24 cellular contexts compared by ENCODE assay signal in the genomic region with DNA sequence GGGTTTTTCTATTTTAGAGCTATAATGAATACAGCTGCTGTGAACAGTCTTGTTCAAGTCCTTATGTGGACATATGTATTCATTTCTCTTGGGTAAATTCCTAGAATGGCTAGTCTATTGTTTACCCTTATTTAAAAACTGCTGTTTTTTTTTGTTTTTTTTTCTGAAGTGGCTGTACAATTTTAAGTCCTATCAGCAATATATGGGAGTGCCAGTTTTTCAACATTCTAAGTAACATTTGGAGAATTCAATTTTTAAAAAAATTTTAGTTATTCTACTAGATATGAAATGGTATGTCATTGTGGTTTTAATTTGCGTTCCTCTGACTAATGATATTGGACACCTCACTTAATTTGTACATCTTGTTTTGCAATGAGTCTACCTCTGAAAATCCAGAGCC.
DNase-seq lines count a peak whose midpoint lies in the region; FAIRE-seq and TF ChIP-seq lines count a peak whose summit lies in the region.
"Had no signal": no experiment of that assay in that cellular context is flagged by ENCODE, and none has a peak within 500 bp of the region (broad histone marks: within the 10 kb centered on the region; RNA-seq: fewer than 3 reads in every experiment).

No MANE protein-coding gene starts in this region.

- TF ChIP-seq CTCF in AG10803 (conservative IDR thresholded peaks at IDR 0.05; ENCODE audit: low read length), result no peak
- no peak for TF ChIP-seq CTCF in astrocyte (IDR thresholded peaks at IDR 0.05; ENCODE audit: insufficient read depth, low read depth, low read length)

- no peaks in the 10 kb centered on the region for H3K27me3 ChIP-seq in astrocyte (ENCODE audit: insufficient read depth, low read length)
- no peaks in the 10 kb centered on the region for H3K27me3 ChIP-seq in mesendoderm (ENCODE audit: insufficient read depth, low read length, poor library complexity)
- H3K27me3 ChIP-seq: BE2C; BLaER1 treated with 17β-estradiol and CSF1 and Interleukin-3, amounts not matched to agents 10 nM and 100 nM had no signal

- H2BK120ac ChIP-seq in mesendoderm (ENCODE audit: low read depth, low read length), result no peak overlapping the region

- H3K36me3 Mint-ChIP-seq in astrocyte (ENCODE audit: low read depth, unreplicated experiment), result no peaks in the 10 kb centered on the region
- H3K36me3 Mint-ChIP-seq: CD14-positive monocyte; CD8-positive, alpha-beta memory T cell had no signal

- WGBS in mesendoderm (ENCODE audit: extremely low coverage, insufficient coverage, low lambda C conversion rate), result no CpG with 5 or more reads among the region's 1 CpG

- no peak overlapping the region for H2BK15ac ChIP-seq in mesendoderm (replicated peaks; ENCODE audit: low read depth)

- H2BK5ac ChIP-seq in mesendoderm (ENCODE audit: low read length), result no peak overlapping the region

- no peaks in the 10 kb centered on the region for H3K79me2 ChIP-seq in astrocyte (ENCODE audit: insufficient read depth, low read length)
- no peaks in the 10 kb centered on the region for H3K79me2 ChIP-seq in mesendoderm (ENCODE audit: control insufficient read depth, insufficient read depth, low read length)

- no peaks in the 10 kb centered on the region for H3K36me3 ChIP-seq in astrocyte (ENCODE audit: insufficient read depth, low read length)
- no peaks in the 10 kb centered on the region for H3K36me3 ChIP-seq in mesendoderm (ENCODE audit: control insufficient read depth, insufficient read depth, low read length)
- H3K36me3 ChIP-seq: BE2C; BLaER1 treated with 17β-estradiol and CSF1 and Interleukin-3, amounts not matched to agents 10 nM and 100 nM; HAP-1 had no signal

- FAIRE-seq in astrocyte (lab: Jason Lieb, UNC), result no peak
- FAIRE-seq: A204.1, D721Med, GM12891, GM18507, H54 had no signal

- H2AK5ac ChIP-seq in mesendoderm (ENCODE audit: low read length), result no peak overlapping the region

- no peak overlapping the region for H3K4ac ChIP-seq in mesendoderm (ENCODE audit: low read depth, low read length)

- H2AFZ ChIP-seq in astrocyte (ENCODE audit: low read depth, low read length), result no peak overlapping the region

- H3K4me3 ChIP-seq in AG10803 (ENCODE audit: low read length), result no peak overlapping the region
- H3K4me3 ChIP-seq in astrocyte (ENCODE audit: insufficient read depth, low read depth, low read length), result no peak overlapping the region
- no peak overlapping the region for H3K4me3 ChIP-seq in mesendoderm (ENCODE audit: low read length)
- H3K4me3 ChIP-seq: BLaER1 treated with 17β-estradiol and CSF1 and Interleukin-3, amounts not matched to agents 10 nM and 100 nM; HAP-1 had no signal

- H3K9ac ChIP-seq in astrocyte (ENCODE audit: low read length), result no peak overlapping the region
- no peak overlapping the region for H3K9ac ChIP-seq in mesendoderm (ENCODE audit: low read length)
- H3K9ac ChIP-seq: BLaER1 treated with 17β-estradiol and CSF1 and Interleukin-3, amounts not matched to agents 10 nM and 100 nM had no signal

- H3K9me3 Mint-ChIP-seq in astrocyte (ENCODE audit: unreplicated experiment), result no peaks in the 10 kb centered on the region

- H3K18ac ChIP-seq in mesendoderm (ENCODE audit: low read length), result no peak overlapping the region

- H3K4me2 ChIP-seq in astrocyte (ENCODE audit: low read length), result no peak overlapping the region
- H3K4me2 ChIP-seq in mesendoderm (ENCODE audit: low read length), result no peak overlapping the region
- H3K4me2 ChIP-seq: BLaER1 treated with 17β-estradiol and CSF1 and Interleukin-3, amounts not matched to agents 10 nM and 100 nM had no signal

- no peak overlapping the region for H4K8ac ChIP-seq in mesendoderm (ENCODE audit: low read depth, low read length)

- no peak overlapping the region for H3K4me3 Mint-ChIP-seq in astrocyte (ENCODE audit: unreplicated experiment)
- H3K4me3 Mint-ChIP-seq: CD14-positive monocyte; CD4-positive, alpha-beta T cell; CD8-positive, alpha-beta memory T cell had no signal

- no peak overlapping the region for H3K23ac ChIP-seq in mesendoderm (ENCODE audit: low read length)

- H3K27me3 Mint-ChIP-seq in astrocyte (ENCODE audit: low read depth, unreplicated experiment), result no peaks in the 10 kb centered on the region
- H3K27me3 Mint-ChIP-seq: CD4-positive, alpha-beta T cell; CD8-positive, alpha-beta memory T cell had no signal

- H3K4me1 Mint-ChIP-seq in astrocyte (ENCODE audit: low read depth, unreplicated experiment), result no peaks in the 10 kb centered on the region
- H3K4me1 Mint-ChIP-seq: CD14-positive monocyte; CD8-positive, alpha-beta memory T cell had no signal

- peak; percentile 46 for DNase-seq in AG10803 (ENCODE audit: low read depth)
- peak; percentile 54 for DNase-seq in HCEC 1CT
- peak; percentile 32 for DNase-seq in astrocyte (ENCODE audit: low read depth)
- DNase-seq in stimulated activated CD8-positive, alpha-beta memory T cell treated with anti-CD3 and anti-CD28 coated beads, Interleukin-4, amount 100 ng/mL, for 48 hours, result no peak
- DNase-seq in mesendoderm, result no peak
- no peak for DNase-seq in NCI-H446 treated with DMSO at 0.1 percent for 48 hours (lab: John Stamatoyannopoulos, UW)
- DNase-seq: AML-193; BE2C; CD4-positive, alpha-beta T cell; CD8-positive, alpha-beta memory T cell; DMS 273 treated with DMSO at 0.1 percent for 48 hours; DMS79; EL; GDM1; GOT3 had no signal

- H4K20me1 ChIP-seq in astrocyte (ENCODE audit: insufficient read depth, low read length), result no peaks in the 10 kb centered on the region
- H4K20me1 ChIP-seq: BLaER1 treated with 17β-estradiol and CSF1 and Interleukin-3, amounts not matched to agents 10 nM and 100 nM had no signal

- H4K5ac ChIP-seq in mesendoderm (ENCODE audit: low read length), result no peak overlapping the region

- no peak overlapping the region for H3K56ac ChIP-seq in mesendoderm (ENCODE audit: low read length)

- H3K27ac ChIP-seq in astrocyte (ENCODE audit: low read depth, low read length) (no peak overlapping the region), mesendoderm (ENCODE audit: low read depth, low read length) (no peak overlapping the region)
- H3K27ac ChIP-seq: 22Rv1; BLaER1 treated with 17β-estradiol and CSF1 and Interleukin-3, amounts not matched to agents 10 nM and 100 nM had no signal

- H3K79me1 ChIP-seq in mesendoderm (ENCODE audit: low read length), result no peaks in the 10 kb centered on the region

- no peaks in the 10 kb centered on the region for H3K9me3 ChIP-seq in astrocyte (ENCODE audit: insufficient read depth, low read depth, low read length)
- H3K9me3 ChIP-seq: BE2C, HAP-1 had no signal

- no peak overlapping the region for H3K27ac Mint-ChIP-seq in astrocyte (ENCODE audit: unreplicated experiment)
- H3K27ac Mint-ChIP-seq: CD4-positive, alpha-beta T cell; CD8-positive, alpha-beta memory T cell had no signal

- H3K4me1 ChIP-seq in astrocyte (ENCODE audit: insufficient read depth, low read length), result no peaks in the 10 kb centered on the region
- no peaks in the 10 kb centered on the region for H3K4me1 ChIP-seq in mesendoderm (ENCODE audit: control insufficient read depth, low read depth, low read length)
- H3K4me1 ChIP-seq: BE2C; BLaER1 treated with 17β-estradiol and CSF1 and Interleukin-3, amounts not matched to agents 10 nM and 100 nM; HAP-1 had no signal

Comparison
In these comparisons a context has a peak if more than half of its experiments do, and no peak if none do; other contexts are left out.
1. DNase-seq: peak in AG10803 (single experiment), HCEC 1CT (single experiment) and astrocyte (single experiment); none in stimulated activated CD8-positive, alpha-beta memory T cell treated with anti-CD3 and anti-CD28 coated beads, Interleukin-4, amount 100 ng/mL, for 48 hours (single experiment), mesendoderm (single experiment) and NCI-H446 treated with DMSO at 0.1 percent for 48 hours (single experiment).